Comparison of ENCODE assay signal across 21 cellular contexts in the genomic region with DNA sequence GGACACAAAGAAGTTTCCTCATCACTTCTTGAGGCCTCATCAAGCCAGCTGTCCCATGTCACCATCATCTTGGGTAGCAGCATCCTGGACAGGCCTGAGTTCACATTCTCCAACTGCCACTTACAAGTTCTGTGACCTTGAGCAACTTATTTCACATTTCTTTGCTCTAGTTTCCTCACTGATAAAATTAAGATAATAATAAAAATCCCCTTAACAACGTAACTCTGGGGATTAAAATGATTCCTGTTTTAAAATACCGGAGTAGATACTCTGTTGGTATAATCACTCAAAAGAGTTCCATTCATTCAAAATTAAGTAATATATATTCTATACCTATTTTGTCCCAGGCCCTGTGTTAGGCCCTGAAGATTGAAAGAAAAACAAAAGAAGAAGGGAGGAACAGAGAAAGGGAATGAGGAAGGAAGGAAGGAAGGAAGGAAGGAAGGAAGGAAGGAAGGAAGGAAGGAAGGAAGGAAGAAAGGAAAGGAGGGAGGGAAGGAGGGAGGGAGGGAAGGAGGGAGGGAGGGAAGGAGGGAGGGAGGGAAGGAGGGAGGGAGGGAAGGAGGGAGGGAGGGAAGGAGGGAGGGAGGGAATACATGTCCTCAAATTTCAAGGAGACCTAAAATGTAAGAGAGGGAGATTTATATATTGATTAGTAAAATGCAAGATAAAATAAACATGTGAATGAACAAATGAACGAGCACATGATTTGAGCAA. TPM values are rescaled to one million over a fixed set of nuclear protein-coding genes. Genes with fewer than 3 reads are reported as not detected.
"Had no signal": no experiment of that assay in that cellular context is flagged by ENCODE, and none has a peak within 500 bp of the region (broad histone marks: within the 10 kb centered on the region; RNA-seq: fewer than 3 reads in every experiment).

No MANE protein-coding gene starts in this region.

- H3K27ac ChIP-seq: left ventricle myocardium inferior, pancreas, prostate gland, sigmoid colon, suprapubic skin, thoracic aorta, tibial artery, uterus had no signal

- H3K36me3 ChIP-seq: left ventricle myocardium inferior, pancreas, prostate gland, sigmoid colon, spleen, suprapubic skin, thoracic aorta, tibial artery, uterus had no signal

- H3K4me1 ChIP-seq: left ventricle myocardium inferior, pancreas, prostate gland, sigmoid colon, spleen, suprapubic skin, tibial artery, uterus had no signal

- ATAC-seq: naive thymus-derived CD8-positive, alpha-beta T cell; pancreas; right cardiac atrium; stimulated activated effector memory CD8-positive, alpha-beta T cell treated with anti-CD3 and anti-CD28 coated beads, Interleukin-12 subunit alpha, Interleukin-12 subunit beta, amount 100 ng/mL, for 72 hours had no signal

- H3K9me3 ChIP-seq: left ventricle myocardium inferior, pancreas, prostate gland, sigmoid colon, spleen, suprapubic skin, thoracic aorta, tibial artery, uterus had no signal

- H3K4me3 ChIP-seq: left ventricle myocardium inferior, pancreas, prostate gland, sigmoid colon, spleen, suprapubic skin, thoracic aorta, tibial artery, uterus had no signal

- H3K27me3 ChIP-seq: pancreas, sigmoid colon, spleen, suprapubic skin, tibial artery, uterus had no signal

- DNase-seq: hypothalamus; islet precursor cell; left ventricle myocardium inferior; naive thymus-derived CD8-positive, alpha-beta T cell; nucleus accumbens; pancreas; posterior cingulate gyrus; retina; right cardiac atrium; sigmoid colon; small intestine; spleen; stimulated activated CD4-positive, alpha-beta T cell treated with anti-CD3 and anti-CD28 coated beads, Interleukin-4, amount 100 ng/mL, for 24 hours; stimulated activated naive CD4-positive, alpha-beta T cell; tibial artery; trophoblast cell; uterus had no signal

- FAIRE-seq: pancreas, small intestine had no signal

RNA-seq across cellular contexts. Expression of gene NCKAP5, which starts 42.4 kb away (rescaled TPM):
- total RNA-seq: naive thymus-derived CD8-positive, alpha-beta T cell had no signal
- polyA plus RNA-seq: naive thymus-derived CD8-positive, alpha-beta T cell had no signal
